9 cellular contexts compared by ENCODE assay signal in the genomic region with DNA sequence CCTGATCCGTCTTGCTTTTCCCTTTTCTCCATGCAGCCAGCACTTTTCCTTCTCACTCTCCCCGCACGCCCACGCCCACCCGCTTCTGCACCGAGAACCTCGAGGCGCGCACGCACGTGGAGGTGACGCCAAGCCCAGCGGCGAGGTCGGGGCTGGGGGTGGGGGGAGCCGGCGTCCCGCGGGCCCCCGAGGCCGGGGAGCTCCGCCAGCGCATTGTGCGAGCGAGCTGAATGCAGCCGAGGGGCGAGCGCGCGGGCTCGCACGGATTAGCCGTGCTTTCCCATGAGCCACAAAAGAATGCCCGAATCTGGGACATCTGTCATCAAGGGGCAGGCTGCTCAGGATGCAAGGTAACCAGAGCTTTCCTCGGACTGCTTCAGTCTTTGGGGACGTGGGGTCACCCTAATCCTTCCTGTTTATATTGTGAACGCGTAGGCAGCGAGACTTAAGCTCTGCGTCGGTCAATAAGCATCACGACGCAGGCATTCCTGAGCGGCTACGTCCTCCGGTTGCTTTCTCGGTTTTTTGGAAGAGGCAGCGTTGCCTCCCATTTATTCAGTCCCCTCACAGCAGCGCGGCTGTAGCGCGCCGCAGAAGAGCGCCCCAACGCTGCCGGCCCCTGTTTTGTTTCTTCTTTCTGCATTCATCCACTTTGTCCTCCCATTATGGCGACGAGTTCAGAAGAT.
A peak's percentile ranks its signal among the peaks of the same experiment; 100 is the strongest.
DNase-seq lines count a peak whose midpoint lies in the region; ATAC-seq and TF ChIP-seq lines count a peak whose summit lies in the region.
"Had no signal": no experiment of that assay in that cellular context is flagged by ENCODE, and none has a peak within 500 bp of the region (broad histone marks: within the 10 kb centered on the region; RNA-seq: fewer than 3 reads in every experiment).

No MANE protein-coding gene starts in this region.

- no peak for TF ChIP-seq CTCF in brain (conservative IDR thresholded peaks at IDR 0.05)

- H3K27me3 Mint-ChIP-seq in brain: peaks cover 5% of the 10 kb centered on the region

- no peak overlapping the region for H3K9ac ChIP-seq in iPS-15b (ENCODE audit: low read depth, low read length)
- H3K9ac ChIP-seq: BLaER1 treated with 17β-estradiol and CSF1 and Interleukin-3, amounts not matched to agents 10 nM and 100 nM had no signal

- H3K4me1 Mint-ChIP-seq in brain: peaks cover 44% of the 10 kb centered on the region

- ATAC-seq in GM18868 (IDR thresholded peaks at IDR 0.05; ENCODE audit: unreplicated experiment) (no peak), GM21381 (IDR thresholded peaks at IDR 0.05; ENCODE audit: unreplicated experiment) (no peak)

- H3K4me1 ChIP-seq in iPS-15b (ENCODE audit: control insufficient read depth, insufficient read depth, low read length): no peaks in the 10 kb centered on the region

- no peaks in the 10 kb centered on the region for H3K9me3 ChIP-seq in iPS-15b (ENCODE audit: control insufficient read depth, insufficient read depth, low read length)

- no peaks in the 10 kb centered on the region for H3K36me3 ChIP-seq in iPS-15b (ENCODE audit: control insufficient read depth, insufficient read depth, low read length)
- H3K36me3 ChIP-seq: BLaER1 treated with 17β-estradiol and CSF1 and Interleukin-3, amounts not matched to agents 10 nM and 100 nM had no signal

- peaks cover 0 to 3% (median 0%) of the 10 kb centered on the region in 5 experiments for H3K9me3 Mint-ChIP-seq in brain

- peak; percentile 2 to 87 (median 80) for DNase-seq in NCI-H1417 (lab: John Stamatoyannopoulos, UW)
- DNase-seq in NCI-H1417 treated with DMSO at 0.1 percent for 48 hours (lab: John Stamatoyannopoulos, UW): no peak
- DNase-seq in RPMI7951 (ENCODE audit: low read depth): peak; percentile 78
- peak; percentile 44 for DNase-seq in renal cortical epithelial cell (ENCODE audit: low read depth)

- H3K27ac Mint-ChIP-seq in brain: peak overlapping the region; percentile 75 to 96 (median 93)

- peaks cover 40% of the 10 kb centered on the region for H3K27me3 ChIP-seq in iPS-15b (ENCODE audit: control insufficient read depth, insufficient read depth, low read length)

- H3K4me3 ChIP-seq in iPS-15b (ENCODE audit: low read depth, low read length): peak overlapping the region; percentile 52
- H3K4me3 ChIP-seq: BLaER1 treated with 17β-estradiol and CSF1 and Interleukin-3, amounts not matched to agents 10 nM and 100 nM had no signal

- peak overlapping the region; percentile 82 to 93 (median 85) for H3K4me3 Mint-ChIP-seq in brain

- no peaks in the 10 kb centered on the region for H3K36me3 Mint-ChIP-seq in brain
